1 cellular context compared by ENCODE assay signal in the genomic region with DNA sequence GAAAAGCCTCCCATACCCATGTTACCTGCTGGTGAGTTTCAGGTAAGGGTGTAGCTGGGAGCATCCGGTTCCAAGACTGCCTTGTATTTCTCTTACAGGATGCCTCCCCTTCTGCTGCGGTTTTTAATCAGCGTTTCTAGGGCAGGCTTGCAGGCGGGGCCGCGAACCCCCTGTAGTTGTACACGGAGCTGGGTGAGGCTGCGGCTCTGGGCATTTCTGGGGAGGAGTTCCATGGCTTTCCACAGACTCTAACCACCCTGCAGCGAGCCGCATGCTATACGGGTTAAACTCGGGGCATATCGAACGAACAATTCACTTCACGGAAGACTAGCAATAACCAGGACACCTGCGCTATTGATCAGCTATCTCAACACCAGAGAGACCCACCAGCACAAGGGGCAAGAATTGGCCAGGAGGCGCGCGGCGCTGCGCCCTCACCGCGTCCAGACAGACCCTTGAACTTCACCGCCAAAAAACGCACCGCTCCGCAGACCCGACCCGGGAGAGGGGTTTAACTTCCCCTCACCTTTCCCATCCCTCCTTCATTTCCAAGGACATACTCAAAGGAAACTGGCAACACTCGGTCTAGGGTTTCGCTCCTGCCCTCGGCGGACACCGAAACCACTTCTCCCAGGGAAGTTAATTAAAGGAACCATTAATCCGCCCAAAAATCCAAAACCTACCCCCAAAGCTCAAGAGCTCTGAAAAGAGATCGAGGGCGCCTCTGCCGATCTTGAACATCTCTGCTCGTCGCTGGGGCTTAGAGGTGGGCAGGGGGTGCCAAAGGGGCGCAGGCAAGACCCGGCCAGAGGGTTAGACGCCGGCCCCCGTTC.
TF ChIP-seq lines count a peak whose summit lies in the region.

No MANE protein-coding gene starts in this region.

TF ChIP-seq in WTC11, 78 proteins besides CTCF, POLR2A, EP300 and RAD21 (continued from another document):
- TF ChIP-seq, protein P1, sequence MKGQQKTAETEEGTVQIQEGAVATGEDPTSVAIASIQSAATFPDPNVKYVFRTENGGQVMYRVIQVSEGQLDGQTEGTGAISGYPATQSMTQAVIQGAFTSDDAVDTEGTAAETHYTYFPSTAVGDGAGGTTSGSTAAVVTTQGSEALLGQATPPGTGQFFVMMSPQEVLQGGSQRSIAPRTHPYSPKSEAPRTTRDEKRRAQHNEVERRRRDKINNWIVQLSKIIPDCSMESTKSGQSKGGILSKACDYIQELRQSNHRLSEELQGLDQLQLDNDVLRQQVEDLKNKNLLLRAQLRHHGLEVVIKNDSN (CRISPR knock-in tag; IDR thresholded peaks at IDR 0.05) = no peak
- TF ChIP-seq NR3C1 (CRISPR knock-in tag; conservative IDR thresholded peaks at IDR 0.05; ENCODE audit: low read depth) (no peak), RORB (CRISPR knock-in tag; IDR thresholded peaks at IDR 0.05) (no peak)
